Comparison of ENCODE assay signal across 25 cellular contexts in genomic region chr16:65770752-65771151, GRCh38.
"Had no signal": no experiment of that assay in that cellular context is flagged by ENCODE, and none has a peak within 500 bp of the region (broad histone marks: within the 10 kb centered on the region; RNA-seq: fewer than 3 reads in every experiment).

No MANE protein-coding gene starts in this region.

- H3K4me1 ChIP-seq: body of pancreas, heart left ventricle, spleen, upper lobe of left lung had no signal

- H3K27me3 Mint-ChIP-seq: progenitor cell of endocrine pancreas had no signal

- H3K9me3 ChIP-seq: body of pancreas had no signal

- H3K27me3 ChIP-seq: body of pancreas, heart left ventricle, spleen, upper lobe of left lung had no signal

- H3K4me3 ChIP-seq: body of pancreas, heart left ventricle, spleen, thoracic aorta, upper lobe of left lung had no signal

- H3K4me3 Mint-ChIP-seq: activated CD8-positive, alpha-beta T cell treated with anti-CD3 and anti-CD28 coated beads, Interleukin-2, amount 10 ng/mL, durations not matched to agents 7 days and 5 days; activated naive CD4-positive, alpha-beta T cell treated with anti-CD3 and anti-CD28 coated beads, Interleukin-2, amount 50 U/mL, for 24 hours; activated T-helper 1 cell treated with anti-CD3 and anti-CD28 coated beads, Interleukin-12 subunit alpha, Interleukin-12 subunit beta, Interleukin-2, Interleukin-4 antibody, amounts not matched to agents 30 ng/mL and 10 ng/mL and 1 ng/mL, durations not matched to agents 14 hours and 24 hours and 36 hours; natural killer cell treated with Interleukin-12 subunit alpha and Interleukin-12 subunit beta and Interleukin-15 and Interleukin-18, amount 100 ng/mL, for 72 hours; T-cell; T-helper 2 cell treated with Interferon-gamma antibody and Interleukin-4, amounts not matched to agents 5 μg/mL and 100 μg/mL, for 36 hours had no signal

- H3K27ac Mint-ChIP-seq: activated CD8-positive, alpha-beta T cell treated with anti-CD3 and anti-CD28 coated beads, Interleukin-2, amount 10 ng/mL, durations not matched to agents 7 days and 5 days; activated naive CD4-positive, alpha-beta T cell treated with anti-CD3 and anti-CD28 coated beads, Interleukin-2, amount 50 U/mL, for 24 hours; activated T-helper 1 cell treated with anti-CD3 and anti-CD28 coated beads, Interleukin-12 subunit alpha, Interleukin-12 subunit beta, Interleukin-2, Interleukin-4 antibody, amounts not matched to agents 30 ng/mL and 10 ng/mL and 1 ng/mL, durations not matched to agents 14 hours and 24 hours and 36 hours; natural killer cell treated with Interleukin-12 subunit alpha and Interleukin-12 subunit beta and Interleukin-15 and Interleukin-18, amount 100 ng/mL, for 72 hours; progenitor cell of endocrine pancreas; T-cell; T-helper 2 cell treated with Interferon-gamma antibody and Interleukin-4, amounts not matched to agents 5 μg/mL and 100 μg/mL, for 36 hours had no signal

- DNase-seq: activated CD4-positive, alpha-beta T cell treated with anti-CD3 and anti-CD28 coated beads for 1 hour; activated CD4-positive, alpha-beta T cell treated with anti-CD3 and anti-CD28 coated beads, Interleukin-2, amount 50 U/mL, for 1 hour; activated CD8-positive, alpha-beta T cell treated with anti-CD3 and anti-CD28 coated beads, Interleukin-2, amount 10 ng/mL, durations not matched to agents 7 days and 5 days; activated gamma-delta T cell treated with Interleukin-2 at 50 U/mL for 16 hours; anterior cingulate cortex; body of pancreas; caudate nucleus; dermis blood vessel endothelial cell; effector CD8-positive, alpha-beta T cell; heart left ventricle; kidney; retina; spleen; stimulated activated CD4-positive, alpha-beta T cell treated with anti-CD3 and anti-CD28 coated beads, Interleukin-4, amount 100 ng/mL, for 1 hour; stimulated activated naive CD4-positive, alpha-beta T cell; T-cell; upper lobe of left lung; WERI-Rb-1 had no signal

- FAIRE-seq: endothelial cell of umbilical vein, kidney had no signal

- H3K36me3 ChIP-seq: heart left ventricle, spleen, thoracic aorta, upper lobe of left lung, WERI-Rb-1 had no signal

- H3K27ac ChIP-seq: body of pancreas, heart left ventricle, spleen, thoracic aorta, upper lobe of left lung, WERI-Rb-1 had no signal

- H3K36me3 Mint-ChIP-seq: activated naive CD4-positive, alpha-beta T cell treated with anti-CD3 and anti-CD28 coated beads, Interleukin-2, amount 50 U/mL, for 24 hours; natural killer cell treated with Interleukin-12 subunit alpha and Interleukin-12 subunit beta and Interleukin-15 and Interleukin-18, amount 100 ng/mL, for 72 hours; T-cell had no signal

- H3K4me1 Mint-ChIP-seq: activated naive CD4-positive, alpha-beta T cell treated with anti-CD3 and anti-CD28 coated beads, Interleukin-2, amount 50 U/mL, for 24 hours; T-cell had no signal

- ATAC-seq: activated CD8-positive, alpha-beta T cell treated with anti-CD3 and anti-CD28 coated beads, Interleukin-2, amount 10 ng/mL, durations not matched to agents 7 days and 5 days; body of pancreas; heart left ventricle; natural killer cell treated with Interleukin-12 subunit alpha and Interleukin-12 subunit beta and Interleukin-15 and Interleukin-18, amount 100 ng/mL, for 72 hours; T-cell had no signal
